In the genomic region with DNA sequence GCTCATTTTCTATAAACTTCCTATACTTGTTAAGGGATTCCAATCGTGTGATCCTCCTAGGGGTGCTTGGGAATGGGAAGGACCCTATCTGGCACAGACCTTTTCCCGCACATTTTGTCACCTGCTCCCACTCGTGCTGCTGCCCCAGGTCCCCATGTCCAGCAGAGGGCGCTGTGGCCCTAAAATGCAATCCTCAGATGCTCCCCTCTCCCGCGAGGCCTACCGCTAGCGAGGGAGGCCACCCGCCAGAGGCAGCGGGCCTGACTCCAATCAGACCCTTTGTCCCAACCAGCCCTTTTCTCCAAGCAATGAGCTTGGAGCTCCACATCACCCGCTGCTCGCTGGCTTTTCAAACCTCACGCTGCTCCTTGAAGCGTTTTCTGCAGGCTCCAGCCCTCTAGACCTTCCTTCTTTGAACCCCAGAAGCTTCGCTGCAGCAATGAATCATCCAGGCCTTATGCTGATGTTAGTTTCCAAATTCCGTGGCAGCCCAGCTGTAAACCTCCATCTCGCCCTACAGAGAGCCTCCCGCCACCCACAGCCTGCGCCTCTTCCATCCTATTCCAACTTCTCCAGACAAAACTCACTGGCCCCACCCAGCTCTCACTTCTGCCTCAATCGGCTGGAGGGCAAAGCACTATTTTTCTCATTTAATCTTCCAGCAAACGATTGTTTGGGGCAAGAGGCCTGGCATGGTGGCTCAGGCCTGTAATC, we compare ENCODE assay signal across 8 cellular contexts. TPM values are rescaled to one million over a fixed set of nuclear protein-coding genes. Genes with fewer than 3 reads are reported as not detected.
DNase-seq lines count a peak whose midpoint lies in the region; ATAC-seq, FAIRE-seq and TF ChIP-seq lines count a peak whose summit lies in the region.

No MANE protein-coding gene starts in this region.

- CTCF ChIA-PET in HepG2 (lab: Yijun Ruan, JAX; ENCODE audit: low intra/inter-chr PET ratio, low total read pairs) = interaction anchor here (0.7 to 3.2 kb wide), 5 partner anchors 9 to 331 kb away, joined by 3 to 30 read pairs (median 3); no protein-coding TSS in a partner anchor

- 18% methylated on average over 20 of the region's 21 CpGs for WGBS in HepG2 (ENCODE audit: low lambda C conversion rate)

- BruUV-seq in HepG2 (replicated peaks; lab: Mats Ljungman, UMichigan) = no TSS peak

- no peak overlapping the region for H3K27ac ChIP-seq in HepG2 (ENCODE audit: extremely low read length, insufficient read depth, low read length)

- peak; percentile 94 for FAIRE-seq in HepG2 (lab: Jason Lieb, UNC)

- TF ChIP-seq CTCF in chondrocyte (IDR thresholded peaks at IDR 0.05) (peak; percentile 99), HepG2 (CRISPR knock-in tag; IDR thresholded peaks at IDR 0.05) (peak; percentile 99)

- no peak for TF ChIP-seq EP300 in HepG2 (IDR thresholded peaks at IDR 0.05; ENCODE audit: low read depth in 2 of 2, low read length in 2 of 2)
- TF ChIP-seq EP300 in HepG2 (CRISPR knock-in tag; IDR thresholded peaks at IDR 0.05; ENCODE audit: borderline replicate concordance) = 0 out of 2 replicates have a peak, but pooled peaks have one; percentile 4

- peak overlapping the region; percentile 69 for H2AFZ ChIP-seq in HepG2 (ENCODE audit: low read length)

- H3K4me2 ChIP-seq in HepG2 (ENCODE audit: low read depth, low read length) = peak overlapping the region; percentile 67

- no peaks in the 10 kb centered on the region for H3K9me3 ChIP-seq in HepG2 (ENCODE audit: low read length)

- H3K9ac ChIP-seq in HepG2 (ENCODE audit: insufficient read depth, low read depth, low read length) = peak overlapping the region; percentile 48

- in situ Hi-C loops in HepG2 (cut with HindIII; ENCODE audit: extremely low pct_ligation_motif_present, low pct_unique_long_range_greater_than_20kb) = loop anchor here (10.0 kb wide), 1 partner anchor 141 kb away; no protein-coding TSS in a partner anchor

- POLR2A ChIA-PET in HepG2 (lab: Yijun Ruan, JAX) = interaction anchor here (1.0 to 1.4 kb wide), 2 partner anchors 10 to 30 kb away, joined by 3 to 4 read pairs; no protein-coding TSS in a partner anchor

- no peaks in the 10 kb centered on the region for H3K79me2 ChIP-seq in HepG2 (ENCODE audit: insufficient read depth, low read length)

- H3K4me3 Mint-ChIP-seq in chondrocyte (ENCODE audit: unreplicated experiment) = peak overlapping the region; percentile 33

- H3K9me3 Mint-ChIP-seq in chondrocyte (ENCODE audit: low read depth) = no peaks in the 10 kb centered on the region

- peak overlapping the region; percentile 12 to 56 (median 17); a peak in 2 of 6 replicates for H3K4me3 ChIP-seq in HepG2 (replicated peaks in 1 of 3; ENCODE audit: insufficient read depth in 1 of 3, low read depth in 2 of 3, low read length in 3 of 3)

- ATAC-seq in HG02885 (IDR thresholded peaks at IDR 0.05; ENCODE audit: poor library complexity, unreplicated experiment) (peak; percentile 68), HepG2 (peak; percentile 96), HG03469 (IDR thresholded peaks at IDR 0.05; ENCODE audit: unreplicated experiment) (no peak)

- H3K36me3 Mint-ChIP-seq in chondrocyte (ENCODE audit: low read depth) = no peaks in the 10 kb centered on the region

- H3K27me3 ChIP-seq in HepG2 (ENCODE audit: control insufficient read depth in 1 of 2, insufficient read depth in 2 of 2, low read length in 2 of 2) = peaks cover 3 to 16% of the 10 kb centered on the region in 2 experiments; a peak in 2 of 5 replicates

- H3K27me3 Mint-ChIP-seq in chondrocyte (ENCODE audit: low read depth) = no peaks in the 10 kb centered on the region

- H3K4me1 ChIP-seq in HepG2 (ENCODE audit: insufficient read depth, low read length) = peaks cover 16% of the 10 kb centered on the region

- 0 out of 4 replicates have a peak, but pooled peaks of 1 of the 2 experiments have one; percentile 30 for TF ChIP-seq POLR2A in HepG2 (IDR thresholded peaks at IDR 0.05; ENCODE audit: insufficient read depth in 1 of 2, low read depth in 2 of 2, low read length in 2 of 2)

- H3K27ac Mint-ChIP-seq in chondrocyte (ENCODE audit: unreplicated experiment) = peak overlapping the region; percentile 89

- intact Hi-C loops in HepG2 (cut with micrococcal nuclease; ENCODE audit: unreplicated experiment) = loop anchor here (1.0 kb wide), 2 partner anchors 103 to 139 kb away; no protein-coding TSS in a partner anchor

- no peaks in the 10 kb centered on the region for H4K20me1 ChIP-seq in HepG2 (ENCODE audit: insufficient read depth, low read length)

- H3K36me3 ChIP-seq in HepG2 (replicated peaks in 1 of 2; ENCODE audit: control insufficient read depth in 1 of 2, insufficient read depth in 2 of 2, low read length in 2 of 2) = no peaks in the 10 kb centered on the region

- DNase-seq in C1 segment of cervical spinal cord (lab: John Stamatoyannopoulos, UW) (peak in 12 of 14 donors; percentile 17 to 85 (median 66)), NCI-H510A treated with DMSO at 0.1 percent for 48 hours (lab: John Stamatoyannopoulos, UW) (peak; percentile 72), chondrocyte (ENCODE audit: low spot score) (peak; percentile 94), HepG2 (ENCODE audit: low spot score) (peak; percentile 81)
- DNase-seq in activated CD4-positive, alpha-beta T cell treated with anti-CD3 and anti-CD28 coated beads for 4 hours = peak; percentile 85 to 88
- DNase-seq in stimulated activated CD4-positive, alpha-beta T cell treated with anti-CD3 and anti-CD28 coated beads, Interleukin-2, amount 100 ng/mL, for 48 hours = peak; percentile 93

- peak; percentile 98 for TF ChIP-seq RAD21 in HepG2 (CRISPR knock-in tag; IDR thresholded peaks at IDR 0.05)

- H3K4me1 Mint-ChIP-seq in chondrocyte (ENCODE audit: low read depth) = peaks cover 34% of the 10 kb centered on the region

RNA-seq across cellular contexts. Expression of gene FZD2, which starts 23.6 kb away (rescaled TPM):
- total RNA-seq in chondrocyte (103 to 127 TPM (median 108 TPM) in 3 replicates), HepG2 (2016; rRNA removed; fragmentation: Illumina TruSeq; extraction: Trizol) (0.13 TPM in 1 of 2 replicates, not detected in the other)
- total RNA-seq in HepG2 (2016; cell fraction: cytosol; rRNA removed; fragmentation: Illumina TruSeq; extraction: Trizol; ENCODE audit: low read depth) = not detected in 2 replicates
- total RNA-seq in HepG2 (2016; cell fraction: insoluble cytoplasmic fraction; rRNA removed; fragmentation: Illumina TruSeq; extraction: Trizol) = 0.06 TPM in 1 of 2 replicates, not detected in the other
- total RNA-seq in HepG2 (2016; cell fraction: membrane; rRNA removed; fragmentation: Illumina TruSeq; extraction: Trizol) = 0.06 TPM in 1 of 2 replicates, not detected in the other
- not detected in 2 replicates for total RNA-seq in HepG2 (2016; cell fraction: nucleus; rRNA removed; fragmentation: Illumina TruSeq; extraction: Trizol)
- polyA plus RNA-seq in HepG2 (2011; rRNA removed) = 0.07 and 0.10 TPM in 2 replicates
- polyA plus RNA-seq in HepG2 (2011; cell fraction: cytosol; rRNA removed) = 0.08 and 0.12 TPM in 2 replicates
- 0.06 TPM in 1 of 2 replicates, not detected in the other for polyA plus RNA-seq in HepG2 (2011; cell fraction: nucleus; rRNA removed)
- polyA plus RNA-seq in HepG2 (2012) = not detected in 2 replicates
- polyA plus RNA-seq in HepG2 (2016; cell fraction: cytosol; fragmentation: Illumina TruSeq; extraction: Trizol; ENCODE audit: low read depth) = not detected in 2 replicates
- polyA plus RNA-seq in HepG2 (2016; cell fraction: insoluble cytoplasmic fraction; fragmentation: Illumina TruSeq; extraction: Trizol; ENCODE audit: low read depth) = not detected in 2 replicates
- polyA plus RNA-seq in HepG2 (2016; cell fraction: membrane; fragmentation: Illumina TruSeq; extraction: Trizol; ENCODE audit: low read depth) = not detected in 2 replicates
- not detected in 2 replicates for polyA plus RNA-seq in HepG2 (2016; cell fraction: nucleus; fragmentation: Illumina TruSeq; extraction: Trizol; ENCODE audit: insufficient read depth, low read depth)
- 0.26 and 17.3 TPM in 2 replicates for polyA minus RNA-seq in HepG2 (2011; rRNA and poly(A)+ RNA removed; ENCODE audit: low replicate concordance)
- 0.35 TPM in 1 of 2 replicates, not detected in the other for polyA minus RNA-seq in HepG2 (2011; cell fraction: cytosol; rRNA and poly(A)+ RNA removed)
- not detected in 2 replicates for polyA minus RNA-seq in HepG2 (2011; cell fraction: nucleus; rRNA and poly(A)+ RNA removed)

RNA-seq across cellular contexts. Expression of gene GPATCH8, which starts 30.5 kb away (rescaled TPM):
- 31.1 to 47.0 TPM (median 35.5 TPM) in 3 replicates for total RNA-seq in chondrocyte
- total RNA-seq in HepG2 (2016; rRNA removed; fragmentation: Illumina TruSeq; extraction: Trizol) = 21.5 and 37.7 TPM in 2 replicates
- total RNA-seq in HepG2 (2016; cell fraction: cytosol; rRNA removed; fragmentation: Illumina TruSeq; extraction: Trizol; ENCODE audit: low read depth) = 10.8 and 13.1 TPM in 2 replicates
- 22.3 and 35.2 TPM in 2 replicates for total RNA-seq in HepG2 (2016; cell fraction: insoluble cytoplasmic fraction; rRNA removed; fragmentation: Illumina TruSeq; extraction: Trizol)
- total RNA-seq in HepG2 (2016; cell fraction: membrane; rRNA removed; fragmentation: Illumina TruSeq; extraction: Trizol) = 11.2 and 12.6 TPM in 2 replicates
- total RNA-seq in HepG2 (2016; cell fraction: nucleus; rRNA removed; fragmentation: Illumina TruSeq; extraction: Trizol) = 49.3 and 55.3 TPM in 2 replicates
- 19.8 and 20.7 TPM in 2 replicates for polyA plus RNA-seq in HepG2 (2011; rRNA removed)
- polyA plus RNA-seq in HepG2 (2011; cell fraction: cytosol; rRNA removed) = 6.0 and 7.9 TPM in 2 replicates
- polyA plus RNA-seq in HepG2 (2011; cell fraction: nucleus; rRNA removed) = 24.4 and 28.4 TPM in 2 replicates
- 21.5 and 23.5 TPM in 2 replicates for polyA plus RNA-seq in HepG2 (2012)
- 0.87 and 1.2 TPM in 2 replicates for polyA plus RNA-seq in HepG2 (2016; cell fraction: cytosol; fragmentation: Illumina TruSeq; extraction: Trizol; ENCODE audit: low read depth)
- polyA plus RNA-seq in HepG2 (2016; cell fraction: insoluble cytoplasmic fraction; fragmentation: Illumina TruSeq; extraction: Trizol; ENCODE audit: low read depth) = 15.4 and 18.6 TPM in 2 replicates
- polyA plus RNA-seq in HepG2 (2016; cell fraction: membrane; fragmentation: Illumina TruSeq; extraction: Trizol; ENCODE audit: low read depth) = 2.7 and 3.2 TPM in 2 replicates
- 46.4 and 56.1 TPM in 2 replicates for polyA plus RNA-seq in HepG2 (2016; cell fraction: nucleus; fragmentation: Illumina TruSeq; extraction: Trizol; ENCODE audit: insufficient read depth, low read depth)
- polyA minus RNA-seq in HepG2 (2011; rRNA and poly(A)+ RNA removed; ENCODE audit: low replicate concordance) = 26.0 and 26.7 TPM in 2 replicates
- polyA minus RNA-seq in HepG2 (2011; cell fraction: cytosol; rRNA and poly(A)+ RNA removed) = 14.5 and 16.8 TPM in 2 replicates
- polyA minus RNA-seq in HepG2 (2011; cell fraction: nucleus; rRNA and poly(A)+ RNA removed) = 55.7 and 58.8 TPM in 2 replicates

Comparison
In these comparisons a context has a peak if more than half of its experiments do, and no peak if none do; other contexts are left out.
1. RNA of gene FZD2, which starts 23.6 kb away (total RNA-seq): 103 to 127 TPM in chondrocyte; 0.06 to 0.13 TPM in HepG2; every median in the first group is over 10 times any median in the second.
2. Peak in every context shown above with its lines, with median percentiles within 50 percentile points of each other: DNase-seq.